ENCODE assay signal across 1 cellular context in genomic region chr15:74889882-74890768, GRCh38.
TF ChIP-seq lines count a peak whose summit lies in the region.

A gene with protein sequence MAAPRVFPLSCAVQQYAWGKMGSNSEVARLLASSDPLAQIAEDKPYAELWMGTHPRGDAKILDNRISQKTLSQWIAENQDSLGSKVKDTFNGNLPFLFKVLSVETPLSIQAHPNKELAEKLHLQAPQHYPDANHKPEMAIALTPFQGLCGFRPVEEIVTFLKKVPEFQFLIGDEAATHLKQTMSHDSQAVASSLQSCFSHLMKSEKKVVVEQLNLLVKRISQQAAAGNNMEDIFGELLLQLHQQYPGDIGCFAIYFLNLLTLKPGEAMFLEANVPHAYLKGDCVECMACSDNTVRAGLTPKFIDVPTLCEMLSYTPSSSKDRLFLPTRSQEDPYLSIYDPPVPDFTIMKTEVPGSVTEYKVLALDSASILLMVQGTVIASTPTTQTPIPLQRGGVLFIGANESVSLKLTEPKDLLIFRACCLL (plus strand): TSS chr15:74890042. CDS start chr15:74890074, 32 bp downstream.

TF ChIP-seq in HepG2, 621 proteins besides CTCF, POLR2A, EP300 and RAD21 (continued from another document and continues in another):
- TF ChIP-seq, protein P1, sequence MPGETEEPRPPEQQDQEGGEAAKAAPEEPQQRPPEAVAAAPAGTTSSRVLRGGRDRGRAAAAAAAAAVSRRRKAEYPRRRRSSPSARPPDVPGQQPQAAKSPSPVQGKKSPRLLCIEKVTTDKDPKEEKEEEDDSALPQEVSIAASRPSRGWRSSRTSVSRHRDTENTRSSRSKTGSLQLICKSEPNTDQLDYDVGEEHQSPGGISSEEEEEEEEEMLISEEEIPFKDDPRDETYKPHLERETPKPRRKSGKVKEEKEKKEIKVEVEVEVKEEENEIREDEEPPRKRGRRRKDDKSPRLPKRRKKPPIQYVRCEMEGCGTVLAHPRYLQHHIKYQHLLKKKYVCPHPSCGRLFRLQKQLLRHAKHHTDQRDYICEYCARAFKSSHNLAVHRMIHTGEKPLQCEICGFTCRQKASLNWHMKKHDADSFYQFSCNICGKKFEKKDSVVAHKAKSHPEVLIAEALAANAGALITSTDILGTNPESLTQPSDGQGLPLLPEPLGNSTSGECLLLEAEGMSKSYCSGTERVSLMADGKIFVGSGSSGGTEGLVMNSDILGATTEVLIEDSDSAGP (CRISPR knock-in tag; IDR thresholded peaks at IDR 0.05; ENCODE audit: borderline replicate concordance): peak; percentile 88
- TF ChIP-seq HNRNPK (IDR thresholded peaks at IDR 0.05; ENCODE audit: low read depth, low read length, poor library complexity, severe bottlenecking) (no peak), ZNF598 (CRISPR knock-in tag; IDR thresholded peaks at IDR 0.05; ENCODE audit: borderline replicate concordance) (peak; percentile 22; the same call in 1 of the 2 replicates), ZNF761 (CRISPR knock-in tag; conservative IDR thresholded peaks at IDR 0.05) (no peak), ZNF703 (CRISPR knock-in tag; IDR thresholded peaks at IDR 0.05; ENCODE audit: borderline replicate concordance) (no peak), ZFP36 (IDR thresholded peaks at IDR 0.05; ENCODE audit: borderline replicate concordance, low read depth, low read length, partially characterized antibody) (no peak), JUNB (CRISPR knock-in tag; IDR thresholded peaks at IDR 0.05; ENCODE audit: borderline replicate concordance) (peak; percentile 50; the same call in 1 of the 2 replicates), NFRKB (IDR thresholded peaks at IDR 0.05) (no peak; the same call in 1 of the 2 replicates), ZNF333 (CRISPR knock-in tag; IDR thresholded peaks at IDR 0.05; ENCODE audit: borderline replicate concordance) (peak; percentile 90; the same call in 1 of the 2 replicates), ZSCAN9 (CRISPR knock-in tag; IDR thresholded peaks at IDR 0.05; ENCODE audit: borderline replicate concordance) (no peak; the same call in 1 of the 2 replicates), ZBTB49 (CRISPR knock-in tag; IDR thresholded peaks at IDR 0.05; ENCODE audit: borderline replicate concordance) (no peak), MIER2 (CRISPR knock-in tag; IDR thresholded peaks at IDR 0.05) (0 out of 2 replicates have a peak, but pooled peaks have one; percentile 23), MAFK (conservative IDR thresholded peaks at IDR 0.05 in 1 of 2, IDR thresholded peaks at IDR 0.05 in 1 of 2; ENCODE audit: low read length in 2 of 2) (no peak), SP1 (IDR thresholded peaks at IDR 0.05) (no peak), SP1 (CRISPR knock-in tag; IDR thresholded peaks at IDR 0.05) (no peak; the same call in 1 of the 2 replicates), ISX (CRISPR knock-in tag; conservative IDR thresholded peaks at IDR 0.05) (no peak), ATF1 (CRISPR knock-in tag; IDR thresholded peaks at IDR 0.05) (peak; percentile 69), POGK (CRISPR knock-in tag; conservative IDR thresholded peaks at IDR 0.05) (0 out of 2 replicates have a peak, but pooled peaks have one; percentile 69), STAT5B (CRISPR knock-in tag; IDR thresholded peaks at IDR 0.05) (peak; percentile 55; the same call in 1 of the 2 replicates), SMAD9 (CRISPR knock-in tag; IDR thresholded peaks at IDR 0.05) (no peak), KLF16 (CRISPR knock-in tag; IDR thresholded peaks at IDR 0.05) (peak in 1 of 2 experiments; percentile 60; a peak in 2 of 4 replicates), ZNF251 (CRISPR knock-in tag; IDR thresholded peaks at IDR 0.05) (no peak), FOXK2 (IDR thresholded peaks at IDR 0.05) (no peak), ZNF224 (CRISPR knock-in tag; IDR thresholded peaks at IDR 0.05) (peak; percentile 82; the same call in 1 of the 2 replicates), NFE2 (CRISPR knock-in tag; IDR thresholded peaks at IDR 0.05) (no peak), BRCA1 (CRISPR knock-in tag; IDR thresholded peaks at IDR 0.05) (peak; percentile 70; the same call in 1 of the 2 replicates), ZNF660 (CRISPR knock-in tag; IDR thresholded peaks at IDR 0.05; ENCODE audit: borderline replicate concordance, low read depth) (no peak), ZNF256 (CRISPR knock-in tag; conservative IDR thresholded peaks at IDR 0.05) (peak; percentile 84; the same call in 1 of the 2 replicates), MTERF4 (CRISPR knock-in tag; IDR thresholded peaks at IDR 0.05) (no peak; the same call in 1 of the 2 replicates), RELA (CRISPR knock-in tag; IDR thresholded peaks at IDR 0.05) (no peak), CBX2 (IDR thresholded peaks at IDR 0.05; ENCODE audit: low read depth, low read length) (no peak), CBX2 (CRISPR knock-in tag; IDR thresholded peaks at IDR 0.05; ENCODE audit: low read depth) (no peak), HIVEP1 (CRISPR knock-in tag; IDR thresholded peaks at IDR 0.05) (no peak; the same call in 1 of the 2 replicates), HMGA1 (CRISPR knock-in tag; conservative IDR thresholded peaks at IDR 0.05) (no peak), ZNF597 (CRISPR knock-in tag; IDR thresholded peaks at IDR 0.05) (0 out of 2 replicates have a peak, but pooled peaks have one; percentile 95), CENPBD1 (CRISPR knock-in tag; IDR thresholded peaks at IDR 0.05; ENCODE audit: borderline replicate concordance, low read depth) (no peak), SRF (IDR thresholded peaks at IDR 0.05; ENCODE audit: low read depth, low read length) (no peak), RAD51 (IDR thresholded peaks at IDR 0.05; ENCODE audit: borderline replicate concordance) (no peak), SRSF1 (optimal IDR thresholded peaks at IDR 0.05; ENCODE audit: low read depth, low read length) (peak; percentile 85), KDM4B (CRISPR knock-in tag; IDR thresholded peaks at IDR 0.05) (no peak; the same call in none of the 2 replicates), MXD4 (CRISPR knock-in tag; IDR thresholded peaks at IDR 0.05) (peak; percentile 77), SIN3B (IDR thresholded peaks at IDR 0.05; ENCODE audit: low read length) (no peak), ZFAT (CRISPR knock-in tag; conservative IDR thresholded peaks at IDR 0.05) (0 out of 2 replicates have a peak, but pooled peaks have one; percentile 45)
- TF ChIP-seq, protein P2, sequence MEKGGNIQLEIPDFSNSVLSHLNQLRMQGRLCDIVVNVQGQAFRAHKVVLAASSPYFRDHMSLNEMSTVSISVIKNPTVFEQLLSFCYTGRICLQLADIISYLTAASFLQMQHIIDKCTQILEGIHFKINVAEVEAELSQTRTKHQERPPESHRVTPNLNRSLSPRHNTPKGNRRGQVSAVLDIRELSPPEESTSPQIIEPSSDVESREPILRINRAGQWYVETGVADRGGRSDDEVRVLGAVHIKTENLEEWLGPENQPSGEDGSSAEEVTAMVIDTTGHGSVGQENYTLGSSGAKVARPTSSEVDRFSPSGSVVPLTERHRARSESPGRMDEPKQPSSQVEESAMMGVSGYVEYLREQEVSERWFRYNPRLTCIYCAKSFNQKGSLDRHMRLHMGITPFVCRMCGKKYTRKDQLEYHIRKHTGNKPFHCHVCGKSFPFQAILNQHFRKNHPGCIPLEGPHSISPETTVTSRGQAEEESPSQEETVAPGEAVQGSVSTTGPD (CRISPR knock-in tag; IDR thresholded peaks at IDR 0.05): no peak
- TF ChIP-seq, protein P3, sequence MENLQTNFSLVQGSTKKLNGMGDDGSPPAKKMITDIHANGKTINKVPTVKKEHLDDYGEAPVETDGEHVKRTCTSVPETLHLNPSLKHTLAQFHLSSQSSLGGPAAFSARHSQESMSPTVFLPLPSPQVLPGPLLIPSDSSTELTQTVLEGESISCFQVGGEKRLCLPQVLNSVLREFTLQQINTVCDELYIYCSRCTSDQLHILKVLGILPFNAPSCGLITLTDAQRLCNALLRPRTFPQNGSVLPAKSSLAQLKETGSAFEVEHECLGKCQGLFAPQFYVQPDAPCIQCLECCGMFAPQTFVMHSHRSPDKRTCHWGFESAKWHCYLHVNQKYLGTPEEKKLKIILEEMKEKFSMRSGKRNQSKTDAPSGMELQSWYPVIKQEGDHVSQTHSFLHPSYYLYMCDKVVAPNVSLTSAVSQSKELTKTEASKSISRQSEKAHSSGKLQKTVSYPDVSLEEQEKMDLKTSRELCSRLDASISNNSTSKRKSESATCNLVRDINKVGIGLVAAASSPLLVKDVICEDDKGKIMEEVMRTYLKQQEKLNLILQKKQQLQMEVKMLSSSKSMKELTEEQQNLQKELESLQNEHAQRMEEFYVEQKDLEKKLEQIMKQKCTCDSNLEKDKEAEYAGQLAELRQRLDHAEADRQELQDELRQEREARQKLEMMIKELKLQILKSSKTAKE (CRISPR knock-in tag; IDR thresholded peaks at IDR 0.05; ENCODE audit: borderline replicate concordance): 0 out of 2 replicates have a peak, but pooled peaks have one; percentile 8
- TF ChIP-seq, protein P4, sequence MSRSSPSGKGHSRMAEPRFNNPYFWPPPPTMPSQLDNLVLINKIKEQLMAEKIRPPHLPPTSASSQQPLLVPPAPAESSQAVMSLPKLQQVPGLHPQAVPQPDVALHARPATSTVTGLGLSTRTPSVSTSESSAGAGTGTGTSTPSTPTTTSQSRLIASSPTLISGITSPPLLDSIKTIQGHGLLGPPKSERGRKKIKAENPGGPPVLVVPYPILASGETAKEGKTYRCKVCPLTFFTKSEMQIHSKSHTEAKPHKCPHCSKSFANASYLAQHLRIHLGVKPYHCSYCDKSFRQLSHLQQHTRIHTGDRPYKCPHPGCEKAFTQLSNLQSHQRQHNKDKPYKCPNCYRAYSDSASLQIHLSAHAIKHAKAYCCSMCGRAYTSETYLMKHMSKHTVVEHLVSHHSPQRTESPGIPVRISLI (CRISPR knock-in tag; IDR thresholded peaks at IDR 0.05; ENCODE audit: borderline replicate concordance): 0 out of 2 replicates have a peak, but pooled peaks have one; percentile 14
- TF ChIP-seq, protein P5, sequence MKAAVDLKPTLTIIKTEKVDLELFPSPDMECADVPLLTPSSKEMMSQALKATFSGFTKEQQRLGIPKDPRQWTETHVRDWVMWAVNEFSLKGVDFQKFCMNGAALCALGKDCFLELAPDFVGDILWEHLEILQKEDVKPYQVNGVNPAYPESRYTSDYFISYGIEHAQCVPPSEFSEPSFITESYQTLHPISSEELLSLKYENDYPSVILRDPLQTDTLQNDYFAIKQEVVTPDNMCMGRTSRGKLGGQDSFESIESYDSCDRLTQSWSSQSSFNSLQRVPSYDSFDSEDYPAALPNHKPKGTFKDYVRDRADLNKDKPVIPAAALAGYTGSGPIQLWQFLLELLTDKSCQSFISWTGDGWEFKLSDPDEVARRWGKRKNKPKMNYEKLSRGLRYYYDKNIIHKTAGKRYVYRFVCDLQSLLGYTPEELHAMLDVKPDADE (CRISPR knock-in tag; IDR thresholded peaks at IDR 0.05): no peak
